8 cellular contexts compared by ENCODE assay signal in the genomic region with DNA sequence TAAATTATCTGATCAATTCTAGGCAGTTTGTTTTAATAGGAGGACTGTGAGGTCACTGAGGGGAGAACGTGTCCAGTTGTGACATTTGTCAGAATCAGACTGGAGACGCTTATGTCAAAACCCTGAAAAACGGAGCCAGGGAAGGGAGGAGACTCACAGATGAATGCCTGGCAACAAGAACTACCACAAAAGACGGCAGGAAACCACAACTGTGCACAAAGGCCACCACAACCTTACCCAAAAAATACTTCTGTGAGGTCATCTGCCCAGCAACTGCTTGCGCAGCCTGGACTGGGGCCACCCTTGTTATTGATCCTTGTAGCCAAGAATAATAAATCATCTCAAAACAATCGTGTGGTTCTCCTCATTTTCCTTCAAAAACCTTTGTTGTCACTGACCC.
DNase-seq lines count a peak whose midpoint lies in the region; ATAC-seq and TF ChIP-seq lines count a peak whose summit lies in the region.

No MANE protein-coding gene starts in this region.

- ATAC-seq in CD4-positive, CD25-positive, alpha-beta regulatory T cell (ENCODE audit: low read depth in 2 of 2) = peak; percentile 73 to 78
- peak; percentile 86 for ATAC-seq in GM21717 (IDR thresholded peaks at IDR 0.05; ENCODE audit: unreplicated experiment)
- ATAC-seq in GM23338 = no peak

- H3F3A ChIP-seq in GM23338 (replicated peaks; ENCODE audit: low read depth) = no peaks in the 10 kb centered on the region

- H3K4me3 ChIP-seq in CD4-positive, CD25-positive, alpha-beta regulatory T cell (ENCODE audit: low read depth, low read length) = peak overlapping the region; percentile 51
- no peak overlapping the region for H3K4me3 ChIP-seq in GM23338

- no peaks in the 10 kb centered on the region for H4K20me1 ChIP-seq in GM23338 (replicated peaks; ENCODE audit: insufficient read depth)

- no peak for TF ChIP-seq CTCF in GM23338 (conservative IDR thresholded peaks at IDR 0.05; ENCODE audit: low read depth in 2 of 2)

- H3K4me3 Mint-ChIP-seq in CD4-positive, CD25-positive, alpha-beta regulatory T cell = peak overlapping the region in 3 of 4 donors; percentile 27 to 79 (median 68)
- peak overlapping the region; percentile 64 for H3K4me3 Mint-ChIP-seq in T-helper 1 cell treated with Interleukin-12 subunit alpha and Interleukin-12 subunit beta and Interleukin-4 antibody, amounts not matched to agents 30 μg/mL and 1 μg/mL, for 36 hours
- H3K4me3 Mint-ChIP-seq in GM23338 = no peak overlapping the region

- H3K9me3 ChIP-seq in CD4-positive, CD25-positive, alpha-beta regulatory T cell (ENCODE audit: control insufficient read depth in 2 of 2, low read length in 2 of 2) = no peaks in the 10 kb centered on the region

- peaks cover 0 to 21% (median 18%) of the 10 kb centered on the region in 4 donors for H3K4me1 Mint-ChIP-seq in CD4-positive, CD25-positive, alpha-beta regulatory T cell
- peaks cover 29% of the 10 kb centered on the region for H3K4me1 Mint-ChIP-seq in T-helper 1 cell treated with Interleukin-12 subunit alpha and Interleukin-12 subunit beta and Interleukin-4 antibody, amounts not matched to agents 30 μg/mL and 1 μg/mL, for 36 hours (ENCODE audit: low read depth)
- peaks cover 23% of the 10 kb centered on the region for H3K4me1 Mint-ChIP-seq in GM23338

- H3K27ac ChIP-seq in CD4-positive, CD25-positive, alpha-beta regulatory T cell (ENCODE audit: insufficient read depth, low read length, poor library complexity, severe bottlenecking) = no peak overlapping the region
- H3K27ac ChIP-seq in substantia nigra (ENCODE audit: low read depth, low read length, poor library complexity, severe bottlenecking) = no peak overlapping the region
- no peak overlapping the region for H3K27ac ChIP-seq in caudate nucleus (ENCODE audit: low read depth, low read length)
- no peak overlapping the region for H3K27ac ChIP-seq in GM23338 (ENCODE audit: low read depth)

- H3K4me2 ChIP-seq in GM23338 = no peak overlapping the region

- peak overlapping the region in 2 of 3 donors; percentile 70 to 76 for H3K27ac Mint-ChIP-seq in CD4-positive, CD25-positive, alpha-beta regulatory T cell
- H3K27ac Mint-ChIP-seq in T-helper 1 cell treated with Interleukin-12 subunit alpha and Interleukin-12 subunit beta and Interleukin-4 antibody, amounts not matched to agents 30 μg/mL and 1 μg/mL, for 36 hours = peak overlapping the region; percentile 76
- no peak overlapping the region for H3K27ac Mint-ChIP-seq in GM23338

- peaks cover 11% of the 10 kb centered on the region for H3K27me3 ChIP-seq in CD4-positive, CD25-positive, alpha-beta regulatory T cell (ENCODE audit: control insufficient read depth, insufficient read depth, low read length)
- H3K27me3 ChIP-seq in GM23338 (ENCODE audit: insufficient read depth) = no peaks in the 10 kb centered on the region

- H3K4me1 ChIP-seq in CD4-positive, CD25-positive, alpha-beta regulatory T cell (ENCODE audit: control insufficient read depth, insufficient read depth, low read length, poor library complexity, severe bottlenecking) = peaks cover 12% of the 10 kb centered on the region
- H3K4me1 ChIP-seq in GM23338 (ENCODE audit: insufficient read depth) = no peaks in the 10 kb centered on the region; the same call in 1 of the 2 replicates

- H3K36me3 Mint-ChIP-seq in CD4-positive, CD25-positive, alpha-beta regulatory T cell = no peaks in the 10 kb centered on the region
- peaks cover 2% of the 10 kb centered on the region for H3K36me3 Mint-ChIP-seq in T-helper 1 cell treated with Interleukin-12 subunit alpha and Interleukin-12 subunit beta and Interleukin-4 antibody, amounts not matched to agents 30 μg/mL and 1 μg/mL, for 36 hours (ENCODE audit: low read depth)
- H3K36me3 Mint-ChIP-seq in GM23338 (ENCODE audit: low read depth) = no peaks in the 10 kb centered on the region

- peaks cover 0 to 2% (median 0%) of the 10 kb centered on the region in 7 donors for H3K9me3 Mint-ChIP-seq in CD4-positive, CD25-positive, alpha-beta regulatory T cell
- H3K9me3 Mint-ChIP-seq in T-helper 1 cell treated with Interleukin-12 subunit alpha and Interleukin-12 subunit beta and Interleukin-4 antibody, amounts not matched to agents 30 μg/mL and 1 μg/mL, for 36 hours = no peaks in the 10 kb centered on the region
- H3K9me3 Mint-ChIP-seq in GM23338 = no peaks in the 10 kb centered on the region

- H3K79me2 ChIP-seq in GM23338 (replicated peaks; ENCODE audit: insufficient read depth) = no peaks in the 10 kb centered on the region

- DNase-seq in CD4-positive, CD25-positive, alpha-beta regulatory T cell = peak; percentile 22 to 70 (median 66)
- peak; percentile 13 for DNase-seq in effector CD4-positive, alpha-beta T cell
- DNase-seq in substantia nigra (lab: John Stamatoyannopoulos, UW) (no peak), caudate nucleus (lab: John Stamatoyannopoulos, UW) (no peak), GM23338 (ENCODE audit: low spot score) (no peak), putamen (ENCODE audit: low spot score) (no peak)

- no peak overlapping the region for H2AFZ ChIP-seq in GM23338

- no peaks in the 10 kb centered on the region for H3K36me3 ChIP-seq in CD4-positive, CD25-positive, alpha-beta regulatory T cell (ENCODE audit: control insufficient read depth, insufficient read depth, low read length)
- no peaks in the 10 kb centered on the region for H3K36me3 ChIP-seq in GM23338 (ENCODE audit: insufficient read depth)

- H3K27me3 Mint-ChIP-seq in CD4-positive, CD25-positive, alpha-beta regulatory T cell = peaks cover 56% of the 10 kb centered on the region
- H3K27me3 Mint-ChIP-seq in T-helper 1 cell treated with Interleukin-12 subunit alpha and Interleukin-12 subunit beta and Interleukin-4 antibody, amounts not matched to agents 30 μg/mL and 1 μg/mL, for 36 hours (ENCODE audit: low read depth) = peaks cover 76% of the 10 kb centered on the region
- H3K27me3 Mint-ChIP-seq in GM23338 (ENCODE audit: insufficient read depth, low read depth, poor library complexity) = peaks cover 8% of the 10 kb centered on the region

- no peaks in the 10 kb centered on the region for H3K9me2 ChIP-seq in GM23338 (ENCODE audit: insufficient read depth)

TF ChIP-seq in GM23338, 12 proteins besides CTCF, POLR2A, EP300 and RAD21 (continues in another document):
- TF ChIP-seq EZH2phosphoT487 (IDR thresholded peaks at IDR 0.05; ENCODE audit: unreplicated experiment) (no peak), CREB1 (CRISPR knock-in tag; IDR thresholded peaks at IDR 0.05; ENCODE audit: low read depth) (no peak), NANOG (IDR thresholded peaks at IDR 0.05; ENCODE audit: borderline replicate concordance) (no peak), POLR2AphosphoS5 (IDR thresholded peaks at IDR 0.05; ENCODE audit: low read depth) (no peak)
- TF ChIP-seq, protein P1, sequence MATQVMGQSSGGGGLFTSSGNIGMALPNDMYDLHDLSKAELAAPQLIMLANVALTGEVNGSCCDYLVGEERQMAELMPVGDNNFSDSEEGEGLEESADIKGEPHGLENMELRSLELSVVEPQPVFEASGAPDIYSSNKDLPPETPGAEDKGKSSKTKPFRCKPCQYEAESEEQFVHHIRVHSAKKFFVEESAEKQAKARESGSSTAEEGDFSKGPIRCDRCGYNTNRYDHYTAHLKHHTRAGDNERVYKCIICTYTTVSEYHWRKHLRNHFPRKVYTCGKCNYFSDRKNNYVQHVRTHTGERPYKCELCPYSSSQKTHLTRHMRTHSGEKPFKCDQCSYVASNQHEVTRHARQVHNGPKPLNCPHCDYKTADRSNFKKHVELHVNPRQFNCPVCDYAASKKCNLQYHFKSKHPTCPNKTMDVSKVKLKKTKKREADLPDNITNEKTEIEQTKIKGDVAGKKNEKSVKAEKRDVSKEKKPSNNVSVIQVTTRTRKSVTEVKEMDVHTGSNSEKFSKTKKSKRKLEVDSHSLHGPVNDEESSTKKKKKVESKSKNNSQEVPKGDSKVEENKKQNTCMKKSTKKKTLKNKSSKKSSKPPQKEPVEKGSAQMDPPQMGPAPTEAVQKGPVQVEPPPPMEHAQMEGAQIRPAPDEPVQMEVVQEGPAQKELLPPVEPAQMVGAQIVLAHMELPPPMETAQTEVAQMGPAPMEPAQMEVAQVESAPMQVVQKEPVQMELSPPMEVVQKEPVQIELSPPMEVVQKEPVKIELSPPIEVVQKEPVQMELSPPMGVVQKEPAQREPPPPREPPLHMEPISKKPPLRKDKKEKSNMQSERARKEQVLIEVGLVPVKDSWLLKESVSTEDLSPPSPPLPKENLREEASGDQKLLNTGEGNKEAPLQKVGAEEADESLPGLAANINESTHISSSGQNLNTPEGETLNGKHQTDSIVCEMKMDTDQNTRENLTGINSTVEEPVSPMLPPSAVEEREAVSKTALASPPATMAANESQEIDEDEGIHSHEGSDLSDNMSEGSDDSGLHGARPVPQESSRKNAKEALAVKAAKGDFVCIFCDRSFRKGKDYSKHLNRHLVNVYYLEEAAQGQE (IDR thresholded peaks at IDR 0.05; ENCODE audit: unreplicated experiment) = no peak

Comparison
In these comparisons a context has a peak if more than half of its experiments do, and no peak if none do; other contexts are left out.
1. DNase-seq: peak in CD4-positive, CD25-positive, alpha-beta regulatory T cell (3 of 3) and effector CD4-positive, alpha-beta T cell (single experiment); none in substantia nigra (0 of 49), caudate nucleus (0 of 61), GM23338 (single experiment) and putamen (single experiment).